ENCODE assay signal across 8 cellular contexts in genomic region chr20:63657937-63658748, GRCh38. TPM values are rescaled to one million over a fixed set of nuclear protein-coding genes. Genes with fewer than 3 reads are reported as not detected.
DNase-seq lines count a peak whose midpoint lies in the region; ATAC-seq and TF ChIP-seq lines count a peak whose summit lies in the region.

TSS of gene RTEL1 (plus strand) at chr20:63658312. CDS start at chr20:63659403, 1,091 bp downstream.

- CTCF ChIA-PET in PC-9 (lab: Charles Lee) = interaction anchor here (0.6 to 1.3 kb wide), 4 partner anchors 16 to 444 kb away, joined by 3 to 9 read pairs (median 4); partner anchors contain the start of gene PTK6

- TF ChIP-seq POLR2A in erythroblast (IDR thresholded peaks at IDR 0.05; ENCODE audit: low read length) = peak; percentile 81

- BruUV-seq in PC-9 (replicated peaks; lab: Mats Ljungman, UMichigan) = no TSS peak

- peak; percentile 6; the same call in 1 of the 2 replicates for TF ChIP-seq EP300 in Ishikawa (IDR thresholded peaks at IDR 0.05; ENCODE audit: borderline replicate concordance)

- H3F3A ChIP-seq in PC-9 (ENCODE audit: insufficient read depth, low read depth) = peaks cover 7% of the 10 kb centered on the region; the same call in 1 of the 2 replicates

- H3K9me3 ChIP-seq in PC-9 (ENCODE audit: insufficient read depth, low read depth) = no peaks in the 10 kb centered on the region
- no peaks in the 10 kb centered on the region for H3K9me3 ChIP-seq in mucosa of rectum (ENCODE audit: control insufficient read depth in 2 of 2, low read length in 2 of 2)

- peaks cover 25% of the 10 kb centered on the region for H3K79me2 ChIP-seq in PC-9 (ENCODE audit: low read depth)

- DNase-seq in DMS153 (lab: John Stamatoyannopoulos, UW) = peak; percentile 76
- DNase-seq in PC-9 = peak; percentile 79 to 95
- peak; percentile 94 for DNase-seq in activated T-cell treated with anti-CD3 and anti-CD28 coated beads, Interleukin-2, amount 50 U/mL, for 1 hour
- peak; percentile 95 to 96 for DNase-seq in erythroblast (lab: John Stamatoyannopoulos, UW)
- DNase-seq in stimulated activated CD8-positive, alpha-beta memory T cell treated with anti-CD3 and anti-CD28 coated beads, Interleukin-4, amount 100 ng/mL, for 48 hours = peak; percentile 94

- no peaks in the 10 kb centered on the region for H3K9me2 ChIP-seq in PC-9 (ENCODE audit: insufficient read depth)

- TF ChIP-seq CTCF in PC-9 (conservative IDR thresholded peaks at IDR 0.05) = no peak

- peak within 1 kb of the TSS; percentile 67 to 80 for H3K9ac ChIP-seq in mucosa of rectum (ENCODE audit: low read depth in 1 of 2, low read length in 2 of 2)

- H2AFZ ChIP-seq in PC-9 = peak within 1 kb of the TSS; percentile 92

- H4K20me1 ChIP-seq in PC-9 (ENCODE audit: insufficient read depth) = no peaks in the 10 kb centered on the region

- H3K36me3 ChIP-seq in PC-9 (ENCODE audit: low read depth) = peaks cover 8% of the 10 kb centered on the region
- H3K36me3 ChIP-seq in mucosa of rectum (ENCODE audit: control insufficient read depth in 2 of 2, insufficient read depth in 2 of 2, low read length in 2 of 2) = peaks cover 5 to 20% of the 10 kb centered on the region in 2 donors

- H3K4me2 ChIP-seq in PC-9 = peak within 1 kb of the TSS; percentile 96

- POLR2A ChIA-PET in PC-9 (lab: Charles Lee; ENCODE audit: unreplicated experiment) = interaction anchor here (0.5 to 1.0 kb wide), 3 partner anchors 41 to 398 kb away, joined by 3 to 5 read pairs (median 3); partner anchors contain the start of gene TPD52L2

- peak within 1 kb of the TSS; percentile 90 for H3K4me3 ChIP-seq in PC-9
- peak within 1 kb of the TSS; percentile 93 to 94 for H3K4me3 ChIP-seq in mucosa of rectum (ENCODE audit: low read length in 2 of 2)

- ATAC-seq in GM21576 (IDR thresholded peaks at IDR 0.05; ENCODE audit: unreplicated experiment) = peak; percentile 76

- peaks cover 18% of the 10 kb centered on the region for H3K4me1 ChIP-seq in PC-9 (replicated peaks; ENCODE audit: insufficient read depth)
- peaks cover 21% of the 10 kb centered on the region in 2 donors for H3K4me1 ChIP-seq in mucosa of rectum (ENCODE audit: control insufficient read depth in 2 of 2, insufficient read depth in 2 of 2, low read length in 2 of 2)

- H3K27me3 ChIP-seq in PC-9 (ENCODE audit: insufficient read depth, low read depth) (no peaks in the 10 kb centered on the region), mucosa of rectum (ENCODE audit: control insufficient read depth in 2 of 2, insufficient read depth in 2 of 2, low read length in 2 of 2) (peaks cover 3 to 7% of the 10 kb centered on the region in 2 donors)

- no peak within 1 kb of the TSS for H3K27ac ChIP-seq in PC-9
- peak within 1 kb of the TSS; percentile 79 to 84 for H3K27ac ChIP-seq in mucosa of rectum (ENCODE audit: low read depth in 2 of 2, low read length in 2 of 2)

- no peak for TF ChIP-seq RAD21 in Ishikawa (IDR thresholded peaks at IDR 0.05; ENCODE audit: low read depth)

- intact Hi-C loops in PC-9 (cut with micrococcal nuclease; ENCODE audit: unreplicated experiment) = loop anchor here (1.0 kb wide), 1 partner anchor 24 kb away; no protein-coding TSS in a partner anchor

TF ChIP-seq in Ishikawa, 13 proteins besides CTCF, POLR2A, EP300 and RAD21:
- TF ChIP-seq CREB1 (IDR thresholded peaks at IDR 0.05; ENCODE audit: low read depth) = 0 out of 2 replicates have a peak, but pooled peaks have one; percentile 6
- no peak for TF ChIP-seq NFIC (IDR thresholded peaks at IDR 0.05)
- peak; percentile 93 for TF ChIP-seq TAF1 (IDR thresholded peaks at IDR 0.05; ENCODE audit: low read depth)
- TF ChIP-seq ZBTB7A (IDR thresholded peaks at IDR 0.05; ENCODE audit: low read depth) = no peak
- TF ChIP-seq CEBPB (IDR thresholded peaks at IDR 0.05) = no peak
- peak; percentile 21 for TF ChIP-seq YY1 (IDR thresholded peaks at IDR 0.05; ENCODE audit: low read depth)
- TF ChIP-seq USF1 (IDR thresholded peaks at IDR 0.05) = peak; percentile 69
- TF ChIP-seq EGR1 (IDR thresholded peaks at IDR 0.05) = no peak
- TF ChIP-seq FOXM1 (IDR thresholded peaks at IDR 0.05; ENCODE audit: borderline replicate concordance, low read depth) = no peak
- no peak for TF ChIP-seq TEAD4 (IDR thresholded peaks at IDR 0.05)
- peak; percentile 40 for TF ChIP-seq MAX (IDR thresholded peaks at IDR 0.05)
- TF ChIP-seq REST (IDR thresholded peaks at IDR 0.05; ENCODE audit: low read depth) = 0 out of 2 replicates have a peak, but pooled peaks have one; percentile 20
- TF ChIP-seq TCF12 (IDR thresholded peaks at IDR 0.05; ENCODE audit: low read depth) = peak; percentile 66; the same call in 1 of the 2 replicates

RNA-seq across cellular contexts. Expression of gene RTEL1, which starts in this region (rescaled TPM):
- total RNA-seq in PC-9 (2021) = 36.0 and 37.4 TPM in 2 replicates
